ENCODE assay signal across 10 cellular contexts in genomic region chrX:39645059-39645895, GRCh38.
DNase-seq lines count a peak whose midpoint lies in the region; ATAC-seq and TF ChIP-seq lines count a peak whose summit lies in the region.
"Had no signal": no experiment of that assay in that cellular context is flagged by ENCODE, and none has a peak within 500 bp of the region (broad histone marks: within the 10 kb centered on the region; RNA-seq: fewer than 3 reads in every experiment).

No MANE protein-coding gene starts in this region.

- TF ChIP-seq EP300 in ovary (IDR thresholded peaks at IDR 0.05): no peak

- CTCF ChIA-PET in HEK293T (lab: Yijun Ruan, JAX): interaction anchor here (0.7 kb wide), 1 partner anchor 19 kb away, joined by 3 read pairs; no protein-coding TSS in a partner anchor

- H3K9me3 ChIP-seq in MG63 (no peaks in the 10 kb centered on the region), ovary (no peaks in the 10 kb centered on the region)

- H3K27me3 ChIP-seq in MG63 (no peaks in the 10 kb centered on the region), ovary (no peaks in the 10 kb centered on the region)
- H3K27me3 ChIP-seq: foreskin keratinocyte had no signal

- POLR2A ChIA-PET in HEK293T (lab: Yijun Ruan, JAX): interaction anchor here (0.6 kb wide), 1 partner anchor 260 kb away, joined by 4 read pairs; no protein-coding TSS in a partner anchor

- DNase-seq in AG09309 (ENCODE audit: low read depth) (peak; percentile 32), MG63 (peak; percentile 65), ecto neural progenitor cell (ENCODE audit: low spot score) (peak; percentile 51), ovary (peak; percentile 83 to 89 (median 89)), NCI-H345 treated with DMSO at 0.1 percent for 48 hours (lab: John Stamatoyannopoulos, UW; ENCODE audit: unreplicated experiment) (no peak), HEK293T (ENCODE audit: extremely low spot score) (no peak)
- DNase-seq: foreskin keratinocyte, H7 had no signal

- H3K36me3 ChIP-seq in MG63: no peaks in the 10 kb centered on the region
- no peaks in the 10 kb centered on the region for H3K36me3 ChIP-seq in ovary

- TF ChIP-seq POLR2A in ovary (IDR thresholded peaks at IDR 0.05): no peak

- no peak overlapping the region for H3K4me3 ChIP-seq in AG09309 (ENCODE audit: control insufficient read depth, low read depth, low read length)
- H3K4me3 ChIP-seq in MG63: no peak overlapping the region
- no peak overlapping the region for H3K4me3 ChIP-seq in ovary

- WGBS in ovary, 3 donors: 36 to 48% (median 46%) methylated on average over 22 of the region's 22 CpGs

- TF ChIP-seq CTCF in AG09309 (IDR thresholded peaks at IDR 0.05; ENCODE audit: control insufficient read depth, insufficient read depth, low read depth, low read length, missing control alignments): no peak
- no peak for TF ChIP-seq CTCF in ovary (IDR thresholded peaks at IDR 0.05)

- peak overlapping the region in 1 of 2 donors; percentile 60 for H3K27ac ChIP-seq in ovary
- H3K27ac ChIP-seq: foreskin keratinocyte had no signal

- ATAC-seq in HG03095 (IDR thresholded peaks at IDR 0.05; ENCODE audit: unreplicated experiment) (no peak), GM21390 (IDR thresholded peaks at IDR 0.05; ENCODE audit: unreplicated experiment) (no peak)
- ATAC-seq: foreskin keratinocyte had no signal

- intact Hi-C loops in ovary (cut with DNase I): no loop called here

- peaks cover 4% of the 10 kb centered on the region for H3K4me1 ChIP-seq in ovary (ENCODE audit: insufficient read depth)
- H3K4me1 ChIP-seq: foreskin keratinocyte had no signal

TF ChIP-seq in HEK293T, 16 proteins besides CTCF, POLR2A, EP300 and RAD21:
- no peak for TF ChIP-seq ARNT (IDR thresholded peaks at IDR 0.05)
- no peak for TF ChIP-seq ELF4 (IDR thresholded peaks at IDR 0.05)
- TF ChIP-seq ZNF384 (IDR thresholded peaks at IDR 0.05): no peak
- TF ChIP-seq LEF1 (IDR thresholded peaks at IDR 0.05; ENCODE audit: borderline replicate concordance): no peak
- TF ChIP-seq NFRKB (IDR thresholded peaks at IDR 0.05): no peak
- no peak for TF ChIP-seq HDGF (IDR thresholded peaks at IDR 0.05; ENCODE audit: borderline replicate concordance)
- TF ChIP-seq SP1 (IDR thresholded peaks at IDR 0.05): no peak
TF ChIP-seq in HEK293T: peak in this region for 0.

Comparison
In these comparisons a context has a peak if more than half of its experiments do, and no peak if none do; other contexts are left out.
1. DNase-seq: peak in AG09309 (single experiment), MG63 (single experiment), ecto neural progenitor cell (single experiment) and ovary (5 of 5); none in NCI-H345 treated with DMSO at 0.1 percent for 48 hours (single experiment) and HEK293T (single experiment).